Comparison of ENCODE assay signal across 10 cellular contexts in the genomic region with DNA sequence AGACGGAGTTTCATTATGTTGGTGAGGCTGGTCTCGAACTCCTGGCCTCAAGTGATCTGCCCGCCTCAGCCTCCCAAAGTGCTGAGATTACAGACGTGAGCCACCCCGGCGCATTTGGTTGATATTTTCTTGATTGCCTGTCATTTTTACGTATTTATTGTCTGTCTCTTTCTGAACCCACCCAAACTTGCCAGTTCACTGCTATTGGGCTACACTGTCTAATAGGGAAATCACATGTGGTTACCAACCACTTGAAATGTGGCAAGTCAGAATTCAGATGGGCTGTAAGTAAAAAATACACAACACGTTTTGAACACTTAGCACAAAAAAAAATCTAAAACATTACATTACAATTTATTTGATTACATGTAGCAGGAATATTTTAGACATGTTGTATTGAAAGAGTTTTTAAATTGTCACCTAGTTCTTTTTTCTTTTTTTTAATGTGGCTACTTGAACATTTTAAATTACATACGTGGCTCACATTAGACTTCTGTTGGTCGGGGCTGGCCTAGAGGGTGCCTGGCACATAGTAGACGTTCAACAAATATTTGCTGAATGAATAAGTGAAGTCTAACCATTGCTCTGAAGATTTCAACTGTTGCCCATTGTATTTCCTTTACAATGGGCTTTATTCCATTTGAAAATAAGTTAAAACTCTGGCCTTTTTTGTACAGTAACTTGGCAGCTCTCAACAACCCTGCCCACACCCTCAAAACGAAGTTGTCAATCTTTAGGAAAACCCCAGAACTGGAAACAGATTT.
A peak's percentile ranks its signal among the peaks of the same experiment; 100 is the strongest.
DNase-seq lines count a peak whose midpoint lies in the region; ATAC-seq and TF ChIP-seq lines count a peak whose summit lies in the region.
"Had no signal": no experiment of that assay in that cellular context is flagged by ENCODE, and none has a peak within 500 bp of the region (broad histone marks: within the 10 kb centered on the region; RNA-seq: fewer than 3 reads in every experiment).

No MANE protein-coding gene starts in this region.

- peak; percentile 51 for DNase-seq in DMS53 (lab: John Stamatoyannopoulos, UW)
- DNase-seq in DMS53 treated with DMSO at 0.1 percent for 48 hours (lab: John Stamatoyannopoulos, UW; ENCODE audit: unreplicated experiment) = no peak
- DNase-seq in stimulated activated naive B cell treated with anti-CD40 and anti-IgM and Interleukin-4, amounts not matched to agents 10 μg/mL and 1 μg/mL and 100 μg/mL, for 72 hours = no peak
- no peak for DNase-seq in AML-193 (lab: John Stamatoyannopoulos, UW)
- DNase-seq in GM13977 (ENCODE audit: low spot score) = no peak
- DNase-seq: activated CD8-positive, alpha-beta memory T cell treated with anti-CD3 and anti-CD28 coated beads for 24 hours; stimulated activated CD4-positive, alpha-beta T cell treated with anti-CD3 and anti-CD28 coated beads, Interleukin-12 subunit alpha, Interleukin-12 subunit beta, amount 100 ng/mL, for 4 hours had no signal

- peak overlapping the region; percentile 4 for H3K4me3 ChIP-seq in iPS-11a (ENCODE audit: low read depth, low read length)

- no peak for ATAC-seq in stimulated activated naive B cell treated with anti-CD40 and anti-IgM and Interleukin-4, amounts not matched to agents 10 μg/mL and 1 μg/mL and 100 μg/mL, for 72 hours (replicated peaks)
- no peak for ATAC-seq in GM18868 (IDR thresholded peaks at IDR 0.05; ENCODE audit: unreplicated experiment)

- H3K27ac Mint-ChIP-seq in activated naive CD8-positive, alpha-beta T cell = peak overlapping the region; percentile 94
- peak overlapping the region; percentile 93 for H3K27ac Mint-ChIP-seq in stimulated activated naive B cell treated with anti-CD40 and anti-IgM and Interleukin-4, amounts not matched to agents 10 μg/mL and 1 μg/mL and 100 μg/mL, for 72 hours

- in situ Hi-C loops in GM13977 (cut with MboI; ENCODE audit: low pct_unique_long_range_greater_than_20kb, low sequenced_read_pairs, unreplicated experiment) = no loop called here

- H3K4me1 Mint-ChIP-seq in activated naive CD8-positive, alpha-beta T cell (ENCODE audit: low read depth) = peaks cover 42% of the 10 kb centered on the region
- peaks cover 22 to 50% of the 10 kb centered on the region in 2 donors for H3K4me1 Mint-ChIP-seq in stimulated activated naive B cell treated with anti-CD40 and anti-IgM and Interleukin-4, amounts not matched to agents 10 μg/mL and 1 μg/mL and 100 μg/mL, for 72 hours

- no peaks in the 10 kb centered on the region for H3K27me3 Mint-ChIP-seq in activated naive CD8-positive, alpha-beta T cell
- H3K27me3 Mint-ChIP-seq in stimulated activated naive B cell treated with anti-CD40 and anti-IgM and Interleukin-4, amounts not matched to agents 10 μg/mL and 1 μg/mL and 100 μg/mL, for 72 hours = no peaks in the 10 kb centered on the region

- no peaks in the 10 kb centered on the region for H3K36me3 Mint-ChIP-seq in activated naive CD8-positive, alpha-beta T cell
- H3K36me3 Mint-ChIP-seq in stimulated activated naive B cell treated with anti-CD40 and anti-IgM and Interleukin-4, amounts not matched to agents 10 μg/mL and 1 μg/mL and 100 μg/mL, for 72 hours = peaks cover 21 to 26% of the 10 kb centered on the region in 2 donors

- H3K4me3 Mint-ChIP-seq in activated naive CD8-positive, alpha-beta T cell = peak overlapping the region; percentile 88
- H3K4me3 Mint-ChIP-seq in stimulated activated naive B cell treated with anti-CD40 and anti-IgM and Interleukin-4, amounts not matched to agents 10 μg/mL and 1 μg/mL and 100 μg/mL, for 72 hours = peak overlapping the region; percentile 84 to 86

- TF ChIP-seq CTCF in GM13977 (IDR thresholded peaks at IDR 0.05; ENCODE audit: extremely low read depth, insufficient read depth, missing control alignments) = no peak

- no peaks in the 10 kb centered on the region for H3K9me3 Mint-ChIP-seq in activated naive CD8-positive, alpha-beta T cell (ENCODE audit: low read depth)
- H3K9me3 Mint-ChIP-seq in stimulated activated naive B cell treated with anti-CD40 and anti-IgM and Interleukin-4, amounts not matched to agents 10 μg/mL and 1 μg/mL and 100 μg/mL, for 72 hours = peaks cover 0 to 2% of the 10 kb centered on the region in 2 donors
